ENCODE assay signal across 28 cellular contexts in the genomic region with DNA sequence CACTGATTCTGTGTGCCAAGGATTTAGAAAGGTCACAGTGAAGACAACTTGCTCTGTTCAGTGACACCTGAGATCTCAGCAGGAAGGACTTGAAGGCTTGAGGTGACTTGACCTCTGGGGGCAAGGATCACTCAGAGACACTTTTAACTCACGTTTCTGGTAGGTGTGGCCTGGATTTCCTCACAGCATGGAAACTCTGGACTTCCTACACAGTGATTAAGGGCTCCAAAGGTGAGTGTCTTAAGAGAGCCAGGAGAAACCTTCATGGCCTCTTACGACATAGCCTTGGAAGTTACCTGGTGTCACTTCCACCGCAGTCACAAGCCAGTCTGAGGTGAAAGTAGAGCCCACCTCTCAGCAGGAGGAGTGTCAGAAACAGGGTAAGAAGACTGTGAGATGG.
"Had no signal": no experiment of that assay in that cellular context is flagged by ENCODE, and none has a peak within 500 bp of the region (broad histone marks: within the 10 kb centered on the region; RNA-seq: fewer than 3 reads in every experiment).

No MANE protein-coding gene starts in this region.

- H3K4me3 ChIP-seq: coronary artery, dorsolateral prefrontal cortex had no signal

- H3K27ac ChIP-seq: brain microvascular endothelial cell, coronary artery, dorsolateral prefrontal cortex, WERI-Rb-1 had no signal

- ATAC-seq: activated CD4-positive, CD25-positive, alpha-beta regulatory T cell treated with anti-CD3 and anti-CD28 coated beads, Interleukin-2, amount 50 U/mL, for 24 hours; activated CD8-positive, alpha-beta T cell treated with anti-CD3 and anti-CD28 coated beads for 36 hours; activated T-cell treated with anti-CD3 and anti-CD28 coated beads, Interleukin-2, amount 50 U/mL, for 4 hours; activated T-helper 17 cell treated with anti-CD3 and anti-CD28 coated beads, Interleukin-2, amount 50 U/mL, for 72 hours; esophagus mucosa had no signal

- FAIRE-seq: astrocyte, bronchial epithelial cell, frontal cortex had no signal

- DNase-seq: activated B cell treated with CpG ODN at 0.5 μM for 24 hours; activated CD4-positive, alpha-beta T cell treated with anti-CD3 and anti-CD28 coated beads for 48 hours; activated CD4-positive, alpha-beta T cell treated with anti-CD3 and anti-CD28 coated beads, Interleukin-2, amount 50 U/mL, for 1 hour; activated CD4-positive, alpha-beta T cell treated with anti-CD3 and anti-CD28 coated beads, Interleukin-2, amount 50 U/mL, for 48 hours; activated CD8-positive, alpha-beta memory T cell treated with anti-CD3 and anti-CD28 coated beads for 24 hours; activated CD8-positive, alpha-beta T cell treated with anti-CD3 and anti-CD28 coated beads for 36 hours; activated effector memory CD4-positive, alpha-beta T cell treated with Interleukin-2 at 50 U/mL for 16 hours; activated gamma-delta T cell treated with Interleukin-2 at 50 U/mL for 16 hours; activated naive CD4-positive, alpha-beta T cell treated with anti-CD3 and anti-CD28 coated beads, Interleukin-2, amount 50 U/mL, for 16 hours; activated naive CD4-positive, alpha-beta T cell treated with Interleukin-2 at 50 U/mL for 16 hours; activated T-cell treated with anti-CD3 and anti-CD28 coated beads, Interleukin-2, amount 50 U/mL, for 4 hours; amniotic stem cell; anterior cingulate cortex; brain microvascular endothelial cell; dorsolateral prefrontal cortex; effector memory CD4-positive, alpha-beta T cell; endodermal cell; foreskin fibroblast; head of caudate nucleus; T1000; WERI-Rb-1 had no signal

- H3K27me3 ChIP-seq: brain microvascular endothelial cell, dorsolateral prefrontal cortex had no signal

- H3K36me3 ChIP-seq: brain microvascular endothelial cell, WERI-Rb-1 had no signal
